In genomic region chr17:4186244-4186920, GRCh38 we compare ENCODE assay signal across 18 cellular contexts. TPM values are rescaled to one million over a fixed set of nuclear protein-coding genes. Genes with fewer than 3 reads are reported as not detected.
DNase-seq lines count a peak whose midpoint lies in the region; ATAC-seq and TF ChIP-seq lines count a peak whose summit lies in the region.
"Had no signal": no experiment of that assay in that cellular context is flagged by ENCODE, and none has a peak within 500 bp of the region (broad histone marks: within the 10 kb centered on the region; RNA-seq: fewer than 3 reads in every experiment).

No MANE protein-coding gene starts in this region.

- CTCF ChIA-PET in RWPE1 (lab: Yijun Ruan, JAX) = interaction anchor here (0.6 to 1.2 kb wide), 2 partner anchors 14 to 373 kb away, joined by 3 to 5 read pairs; no protein-coding TSS in a partner anchor
- CTCF ChIA-PET in CD8-positive, alpha-beta memory T cell (lab: Charles Lee) = interaction anchor here (1.4 kb wide), 1 partner anchor 234 kb away, joined by 3 read pairs; no protein-coding TSS in a partner anchor

- POLR2A ChIA-PET in RWPE1 (lab: Yijun Ruan, JAX; ENCODE audit: low non-redundant PET) = interaction anchor here (0.6 kb wide), 1 partner anchor 42 kb away, joined by 3 read pairs; no protein-coding TSS in a partner anchor
- POLR2A ChIA-PET in CD8-positive, alpha-beta memory T cell (lab: Charles Lee) = no interaction called here

- peaks cover 0 to 2% of the 10 kb centered on the region in 2 donors for H3K27me3 Mint-ChIP-seq in CD8-positive, alpha-beta memory T cell

- no peaks in the 10 kb centered on the region for H3K9me3 ChIP-seq in CD8-positive, alpha-beta memory T cell (ENCODE audit: low read length)
- H3K9me3 ChIP-seq: transverse colon had no signal

- H3K27ac ChIP-seq in RWPE1 = peak overlapping the region; percentile 82
- H3K27ac ChIP-seq in CD8-positive, alpha-beta memory T cell (ENCODE audit: low read depth, low read length) = no peak overlapping the region
- H3K27ac ChIP-seq: cardiac muscle cell, transverse colon had no signal

- TF ChIP-seq CTCF in RWPE1 (conservative IDR thresholded peaks at IDR 0.05; ENCODE audit: low read depth) = no peak
- TF ChIP-seq CTCF in epithelial cell of esophagus (IDR thresholded peaks at IDR 0.05; ENCODE audit: insufficient read depth, low read depth, low read length, missing control alignments) = no peak

- H3K27me3 ChIP-seq in CD8-positive, alpha-beta memory T cell (ENCODE audit: insufficient read depth, low read length, poor library complexity, severe bottlenecking) = no peaks in the 10 kb centered on the region
- H3K27me3 ChIP-seq: cardiac muscle cell, transverse colon had no signal

- H3K4me1 ChIP-seq in CD8-positive, alpha-beta memory T cell (ENCODE audit: insufficient read depth, low read length) = peaks cover 7% of the 10 kb centered on the region
- H3K4me1 ChIP-seq: transverse colon had no signal

- DNase-seq in RWPE1 (ENCODE audit: low spot score) (no peak), epithelial cell of esophagus (ENCODE audit: low read depth) (no peak), left kidney (ENCODE audit: low read depth, low spot score) (peak; percentile 61), Kasumi-1 (lab: John Stamatoyannopoulos, UW) (no peak)
- DNase-seq in stimulated activated effector memory CD8-positive, alpha-beta T cell treated with anti-CD3 and anti-CD28 coated beads, Interleukin-12 subunit alpha, Interleukin-12 subunit beta, amount 100 ng/mL, for 72 hours (ENCODE audit: low spot score in 2 of 2) = no peak
- no peak for DNase-seq in stimulated activated CD4-positive, alpha-beta T cell treated with anti-CD3 and anti-CD28 coated beads, Interleukin-1b, Interleukin-23, amount 100 ng/mL, for 48 hours
- no peak for DNase-seq in CD8-positive, alpha-beta memory T cell
- DNase-seq: activated naive CD4-positive, alpha-beta T cell; C1 segment of cervical spinal cord; hypothalamus; MV-4-11; NCI-H2171; NK-92 treated with Interleukin-12 subunit alpha and Interleukin-12 subunit beta, amount 100 ng/mL, for 24 hours; SIG-M5; transverse colon had no signal

- peaks cover 7% of the 10 kb centered on the region for H3K4me1 Mint-ChIP-seq in stimulated activated effector memory CD8-positive, alpha-beta T cell treated with anti-CD3 and anti-CD28 coated beads, Interleukin-12 subunit alpha, Interleukin-12 subunit beta, amount 100 ng/mL, for 72 hours
- peaks cover 0 to 3% (median 0%) of the 10 kb centered on the region in 3 donors for H3K4me1 Mint-ChIP-seq in CD8-positive, alpha-beta memory T cell

- no peak overlapping the region for H3K4me3 Mint-ChIP-seq in stimulated activated effector memory CD8-positive, alpha-beta T cell treated with anti-CD3 and anti-CD28 coated beads, Interleukin-12 subunit alpha, Interleukin-12 subunit beta, amount 100 ng/mL, for 72 hours
- no peak overlapping the region for H3K4me3 Mint-ChIP-seq in CD8-positive, alpha-beta memory T cell

- H3K9me3 Mint-ChIP-seq in stimulated activated effector memory CD8-positive, alpha-beta T cell treated with anti-CD3 and anti-CD28 coated beads, Interleukin-12 subunit alpha, Interleukin-12 subunit beta, amount 100 ng/mL, for 72 hours = no peaks in the 10 kb centered on the region
- no peaks in the 10 kb centered on the region for H3K9me3 Mint-ChIP-seq in CD8-positive, alpha-beta memory T cell

- peaks cover 46% of the 10 kb centered on the region for H3K36me3 ChIP-seq in CD8-positive, alpha-beta memory T cell (ENCODE audit: insufficient read depth, low read length)

- no peak for ATAC-seq in stimulated activated effector memory CD8-positive, alpha-beta T cell treated with anti-CD3 and anti-CD28 coated beads, Interleukin-12 subunit alpha, Interleukin-12 subunit beta, amount 100 ng/mL, for 72 hours
- no peak for ATAC-seq in GM21367 (IDR thresholded peaks at IDR 0.05; ENCODE audit: unreplicated experiment)

- peak overlapping the region; percentile 65 for H3K27ac Mint-ChIP-seq in stimulated activated effector memory CD8-positive, alpha-beta T cell treated with anti-CD3 and anti-CD28 coated beads, Interleukin-12 subunit alpha, Interleukin-12 subunit beta, amount 100 ng/mL, for 72 hours
- peak overlapping the region in 2 of 8 donors; percentile 11 to 30 for H3K27ac Mint-ChIP-seq in CD8-positive, alpha-beta memory T cell

- H3K4me3 ChIP-seq in epithelial cell of esophagus (ENCODE audit: low read length) = peak overlapping the region; percentile 34
- no peak overlapping the region for H3K4me3 ChIP-seq in CD8-positive, alpha-beta memory T cell (ENCODE audit: low read length)
- H3K4me3 ChIP-seq: cardiac muscle cell, lung, transverse colon had no signal

- peaks cover 97% of the 10 kb centered on the region for H3K36me3 Mint-ChIP-seq in stimulated activated effector memory CD8-positive, alpha-beta T cell treated with anti-CD3 and anti-CD28 coated beads, Interleukin-12 subunit alpha, Interleukin-12 subunit beta, amount 100 ng/mL, for 72 hours
- H3K36me3 Mint-ChIP-seq in CD8-positive, alpha-beta memory T cell = peaks cover 0 to 88% (median 5%) of the 10 kb centered on the region in 3 donors

RNA-seq across cellular contexts. Expression of gene CYB5D2, which starts 43.4 kb away (rescaled TPM):
- total RNA-seq in CD8-positive, alpha-beta memory T cell = 10 to 100 TPM; 12.6 to 14.2 TPM
- 12.9 TPM for polyA plus RNA-seq in CD8-positive, alpha-beta memory T cell

RNA-seq across cellular contexts. Expression of gene ZZEF1, which starts 43.6 kb away (rescaled TPM):
- total RNA-seq in CD8-positive, alpha-beta memory T cell = 10 to 100 TPM; 39.6 to 41.2 TPM
- 8.2 TPM for polyA plus RNA-seq in CD8-positive, alpha-beta memory T cell
